Comparison of ENCODE assay signal across 8 cellular contexts in the genomic region with DNA sequence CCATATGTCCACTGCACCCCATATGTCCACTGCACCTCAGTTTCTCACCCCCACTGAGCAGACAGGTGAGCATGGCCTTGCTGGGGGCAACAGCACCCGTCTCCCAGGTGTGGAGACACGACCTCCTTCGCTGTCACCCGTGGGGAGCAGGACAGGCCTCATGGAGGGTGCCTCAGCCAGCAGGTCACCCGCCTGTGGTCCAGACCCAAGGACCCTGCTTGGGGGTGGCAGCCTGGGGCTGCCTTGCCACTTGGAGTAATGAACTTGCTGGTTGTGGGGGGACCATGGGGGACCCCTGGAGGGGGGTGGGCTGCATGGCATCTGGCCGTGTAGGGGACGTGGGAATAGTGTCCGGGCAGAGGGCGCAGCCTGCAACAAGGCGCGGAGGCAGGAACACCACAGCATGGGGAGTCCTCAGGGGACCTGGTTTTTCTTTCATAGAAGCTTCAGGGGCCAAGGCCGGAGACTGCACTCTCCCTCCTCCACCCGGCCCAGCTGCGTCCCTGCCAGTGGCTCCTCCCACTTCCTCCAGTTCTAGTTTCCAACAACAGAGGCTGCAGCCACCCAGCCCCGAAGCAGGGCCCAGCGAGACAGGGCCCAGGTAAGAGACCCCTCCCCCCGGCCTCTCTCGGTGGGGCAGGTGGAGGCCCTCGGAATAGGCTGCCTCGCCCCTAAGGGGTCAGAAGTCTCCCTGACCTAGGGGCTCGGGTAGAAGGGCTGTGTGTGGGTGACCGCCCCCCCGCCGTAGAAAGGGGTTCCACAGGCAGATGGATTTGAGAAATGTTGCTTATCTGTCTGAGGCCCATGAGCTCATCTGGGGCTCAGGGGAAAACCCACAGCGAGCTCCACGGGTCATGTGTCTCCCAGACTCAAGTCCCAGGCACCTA. TPM values are rescaled to one million over a fixed set of nuclear protein-coding genes. Genes with fewer than 3 reads are reported as not detected.
DNase-seq lines count a peak whose midpoint lies in the region; ATAC-seq and TF ChIP-seq lines count a peak whose summit lies in the region.

A gene with protein sequence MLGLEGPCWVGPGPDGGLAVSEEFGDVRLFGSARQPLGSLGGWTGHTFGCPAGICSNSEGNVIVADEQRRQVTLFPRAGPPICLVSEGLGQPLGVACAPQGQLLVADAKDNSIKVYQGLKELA (plus strand): TSS at position 531 of the 887 bp plus-strand sequence. CDS start 1,043 bp downstream, outside the sequence.

- H3K79me2 ChIP-seq in H9 (ENCODE audit: insufficient read depth, low read length) = no peaks in the 10 kb centered on the region; the same call in 1 of the 2 replicates

- no peak for TF ChIP-seq EP300 in sigmoid colon (IDR thresholded peaks at IDR 0.05)

- H2AK5ac ChIP-seq in H9 (ENCODE audit: insufficient read length, low read length) = no peak within 1 kb of the TSS

- H4K8ac ChIP-seq in H9 (replicated peaks; ENCODE audit: insufficient read length, low read depth, low read length) = no peak within 1 kb of the TSS

- H3K4me3 Mint-ChIP-seq in H9 = peak within 1 kb of the TSS; percentile 3 to 17; a peak in 1 of 5 replicates

- H3K36me3 ChIP-seq in cardiac muscle cell (no peaks in the 10 kb centered on the region), sigmoid colon (no peaks in the 10 kb centered on the region)

- H4K20me1 ChIP-seq in H9 (ENCODE audit: control insufficient read depth, insufficient read depth, insufficient read length) = peaks cover 3% of the 10 kb centered on the region

- H2BK15ac ChIP-seq in H9 (ENCODE audit: low read depth, low read length) = no peak within 1 kb of the TSS

- H3K27ac Mint-ChIP-seq in H9 = 0 out of 7 replicates have a peak within 1 kb of the TSS, but pooled peaks of 1 of the 3 experiments have one; percentile 18

- H3K4ac ChIP-seq in H9 (ENCODE audit: low read depth, low read length) = no peak within 1 kb of the TSS

- no peak within 1 kb of the TSS for H2BK20ac ChIP-seq in H9 (ENCODE audit: low read depth, low read length, poor library complexity, severe bottlenecking)

- H2BK120ac ChIP-seq in H9 (ENCODE audit: low read depth, low read length, poor library complexity, severe bottlenecking) = no peak within 1 kb of the TSS

- TF ChIP-seq CTCF in H9 (conservative IDR thresholded peaks at IDR 0.05) (no peak), cardiac muscle cell (IDR thresholded peaks at IDR 0.05; ENCODE audit: low read depth, low read length) (no peak), sigmoid colon (IDR thresholded peaks at IDR 0.05) (no peak)

- H3K4me2 ChIP-seq in H9 (ENCODE audit: insufficient read depth, insufficient read length, low read length) = no peak within 1 kb of the TSS

- H3K4me1 ChIP-seq in H9 (ENCODE audit: insufficient read depth, low read length) (no peaks in the 10 kb centered on the region), cardiac muscle cell (ENCODE audit: low read depth) (peaks cover 32% of the 10 kb centered on the region), sigmoid colon (peaks cover 0 to 53% (median 45%) of the 10 kb centered on the region in 4 donors)

- H2AFZ ChIP-seq in H9 (ENCODE audit: low read length) = no peak within 1 kb of the TSS

- no peaks in the 10 kb centered on the region for H3K9me3 ChIP-seq in H9 (ENCODE audit: control insufficient read depth, low read depth, low read length)
- H3K9me3 ChIP-seq in cardiac muscle cell (ENCODE audit: low read depth) = no peaks in the 10 kb centered on the region
- no peaks in the 10 kb centered on the region for H3K9me3 ChIP-seq in sigmoid colon

- H3K56ac ChIP-seq in H9 (ENCODE audit: insufficient read length, low read depth, low read length) = no peak within 1 kb of the TSS

- no peaks in the 10 kb centered on the region; a peak in 1 of 5 replicates for H3K9me3 Mint-ChIP-seq in H9

- no peak within 1 kb of the TSS for H4K91ac ChIP-seq in H9 (ENCODE audit: insufficient read length, low read depth, low read length)

- H3K79me1 ChIP-seq in H9 (ENCODE audit: insufficient read depth, low read depth, low read length, poor library complexity, severe bottlenecking) = no peaks in the 10 kb centered on the region

- H2BK5ac ChIP-seq in H9 (ENCODE audit: insufficient read length, low read length) = no peak within 1 kb of the TSS

- H3K23ac ChIP-seq in H9 (ENCODE audit: insufficient read length, low read depth, low read length) = no peak within 1 kb of the TSS

- TF ChIP-seq POLR2A in sigmoid colon (IDR thresholded peaks at IDR 0.05) = no peak

- no peak within 1 kb of the TSS for H2BK12ac ChIP-seq in H9 (ENCODE audit: insufficient read length, low read depth, low read length)

- H3K14ac ChIP-seq in H9 (ENCODE audit: insufficient read depth, low read length) = peak within 1 kb of the TSS; percentile 40; the same call in 1 of the 2 replicates

- H3K27me3 Mint-ChIP-seq in H9 (ENCODE audit: low read depth) = peaks cover 15% of the 10 kb centered on the region

- peaks cover 5% of the 10 kb centered on the region for H3K23me2 ChIP-seq in H9 (ENCODE audit: insufficient read length, low read depth, low read length, poor library complexity, severe bottlenecking)

- no peak for ATAC-seq in GM21515 (IDR thresholded peaks at IDR 0.05; ENCODE audit: unreplicated experiment)

- H3K27me3 ChIP-seq in H9 (ENCODE audit: insufficient read depth, low read length) = no peaks in the 10 kb centered on the region; the same call in 1 of the 2 replicates
- peaks cover 6% of the 10 kb centered on the region for H3K27me3 ChIP-seq in cardiac muscle cell
- peaks cover 0 to 17% (median 6%) of the 10 kb centered on the region in 3 donors for H3K27me3 ChIP-seq in sigmoid colon

- peaks cover 0 to 2% (median 0%) of the 10 kb centered on the region in 3 experiments; a peak in 2 of 7 replicates for H3K36me3 Mint-ChIP-seq in H9 (ENCODE audit: insufficient read depth in 1 of 3, low read depth in 3 of 3)

- intact Hi-C loops in sigmoid colon (cut with DNase I) = no loop called here

- H3K4me3 ChIP-seq in cardiac muscle cell = no peak within 1 kb of the TSS
- peak within 1 kb of the TSS in 3 of 4 donors; percentile 24 to 39 (median 32) for H3K4me3 ChIP-seq in sigmoid colon

- H3K27ac ChIP-seq in H9 (ENCODE audit: insufficient read length, low read depth, low read length) = no peak within 1 kb of the TSS
- peak within 1 kb of the TSS; percentile 60 for H3K27ac ChIP-seq in cardiac muscle cell
- H3K27ac ChIP-seq in sigmoid colon = peak within 1 kb of the TSS; percentile 14 to 62 (median 33)

- no peak within 1 kb of the TSS for H4K5ac ChIP-seq in H9 (ENCODE audit: insufficient read length, low read depth, low read length)

- no peak within 1 kb of the TSS for H3T11ph ChIP-seq in H9 (ENCODE audit: low read length)

- peaks cover 13 to 33% of the 10 kb centered on the region in 2 experiments for H3K4me1 Mint-ChIP-seq in H9

- no CpG with 5 or more reads among the region's 26 CpGs for WGBS in H9 (ENCODE audit: extremely low coverage, insufficient read length, low lambda C conversion rate)
- 29 to 30% methylated on average over 26 of the region's 26 CpGs for WGBS in sigmoid colon, 2 donors

- DNase-seq in DMS53 (lab: John Stamatoyannopoulos, UW) = peak; percentile 82
- DNase-seq in H9 = peak; percentile 86
- peak; percentile 63 for DNase-seq in NOMO-1 treated with dmso at 0.1 percent for 144 hours (lab: John Stamatoyannopoulos, UW; ENCODE audit: unreplicated experiment)
- peak; percentile 18 for DNase-seq in activated T-helper 9 cell treated with anti-CD3 and anti-CD28 coated beads, Interleukin-2, amount 50 U/mL, for 16 hours (ENCODE audit: low read depth)
- DNase-seq in cardiac muscle cell (ENCODE audit: low read depth in 1 of 2, low spot score in 1 of 2) = peak; percentile 70 to 86
- DNase-seq in sigmoid colon = peak; percentile 90
- DNase-seq in T1000 (lab: John Stamatoyannopoulos, UW) = no peak

- no peak within 1 kb of the TSS for H3K18ac ChIP-seq in H9 (ENCODE audit: insufficient read length, low read depth, low read length)

- no peak within 1 kb of the TSS for H3K9ac ChIP-seq in H9 (ENCODE audit: extremely low read depth, insufficient read length, low read length)

RNA-seq across cellular contexts. Expression of the gene that starts here (rescaled TPM):
- 0.26 and 0.42 TPM in 2 replicates for total RNA-seq in H9 (2021)
- 3.6 and 3.9 TPM in 2 replicates for total RNA-seq in cardiac muscle cell
- 2.2 and 2.6 TPM in 2 replicates for polyA plus RNA-seq in cardiac muscle cell
- 1 to 10 TPM; 1.5 to 4.2 (median 1.7) TPM for total RNA-seq in sigmoid colon
- polyA plus RNA-seq in sigmoid colon = 1 to 10 TPM in 1 of 3 donors, under 1 TPM in 2; 0.60 to 1.5 (median 0.69) TPM

Comparison
In these comparisons a context has a peak if more than half of its experiments do, and no peak if none do; other contexts are left out.
1. Peak in DNase-seq in H9; RNA of the gene not detected or under 1 TPM.